In the genomic region with DNA sequence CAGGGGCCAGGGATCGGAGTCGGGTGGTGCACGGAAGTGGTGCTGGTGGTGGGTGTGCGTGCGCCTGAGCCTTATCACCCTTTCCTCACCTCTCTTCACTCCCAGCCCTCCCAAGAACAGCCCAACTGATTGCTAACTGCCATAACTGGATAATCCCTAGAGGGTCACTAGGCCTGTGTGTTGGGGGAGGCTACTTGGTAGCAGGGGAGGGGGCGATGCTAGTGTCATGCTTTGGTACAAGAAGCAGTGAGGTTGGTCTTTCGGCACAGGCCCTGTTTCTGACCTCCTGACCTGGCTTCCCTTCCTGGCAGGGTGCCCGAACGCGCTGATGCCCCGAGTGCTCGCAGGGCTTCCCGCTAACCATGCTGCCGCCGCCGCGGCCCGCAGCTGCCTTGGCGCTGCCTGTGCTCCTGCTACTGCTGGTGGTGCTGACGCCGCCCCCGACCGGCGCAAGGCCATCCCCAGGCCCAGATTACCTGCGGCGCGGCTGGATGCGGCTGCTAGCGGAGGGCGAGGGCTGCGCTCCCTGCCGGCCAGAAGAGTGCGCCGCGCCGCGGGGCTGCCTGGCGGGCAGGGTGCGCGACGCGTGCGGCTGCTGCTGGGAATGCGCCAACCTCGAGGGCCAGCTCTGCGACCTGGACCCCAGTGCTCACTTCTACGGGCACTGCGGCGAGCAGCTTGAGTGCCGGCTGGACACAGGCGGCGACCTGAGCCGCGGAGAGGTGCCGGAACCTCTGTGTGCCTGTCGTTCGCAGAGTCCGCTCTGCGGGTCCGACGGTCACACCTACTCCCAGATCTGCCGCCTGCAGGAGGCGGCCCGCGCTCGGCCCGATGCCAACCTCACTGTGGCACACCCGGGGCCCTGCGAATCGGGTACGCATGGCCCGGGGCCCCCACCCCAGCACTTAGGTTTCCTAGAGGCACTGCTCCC, we compare ENCODE assay signal across 1 cellular context.
TF ChIP-seq lines count a peak whose summit lies in the region.

No MANE protein-coding gene starts in this region.

TF ChIP-seq in HepG2, 621 proteins besides CTCF, POLR2A, EP300 and RAD21 (continued from another document and continues in another):
- TF ChIP-seq, protein P1, sequence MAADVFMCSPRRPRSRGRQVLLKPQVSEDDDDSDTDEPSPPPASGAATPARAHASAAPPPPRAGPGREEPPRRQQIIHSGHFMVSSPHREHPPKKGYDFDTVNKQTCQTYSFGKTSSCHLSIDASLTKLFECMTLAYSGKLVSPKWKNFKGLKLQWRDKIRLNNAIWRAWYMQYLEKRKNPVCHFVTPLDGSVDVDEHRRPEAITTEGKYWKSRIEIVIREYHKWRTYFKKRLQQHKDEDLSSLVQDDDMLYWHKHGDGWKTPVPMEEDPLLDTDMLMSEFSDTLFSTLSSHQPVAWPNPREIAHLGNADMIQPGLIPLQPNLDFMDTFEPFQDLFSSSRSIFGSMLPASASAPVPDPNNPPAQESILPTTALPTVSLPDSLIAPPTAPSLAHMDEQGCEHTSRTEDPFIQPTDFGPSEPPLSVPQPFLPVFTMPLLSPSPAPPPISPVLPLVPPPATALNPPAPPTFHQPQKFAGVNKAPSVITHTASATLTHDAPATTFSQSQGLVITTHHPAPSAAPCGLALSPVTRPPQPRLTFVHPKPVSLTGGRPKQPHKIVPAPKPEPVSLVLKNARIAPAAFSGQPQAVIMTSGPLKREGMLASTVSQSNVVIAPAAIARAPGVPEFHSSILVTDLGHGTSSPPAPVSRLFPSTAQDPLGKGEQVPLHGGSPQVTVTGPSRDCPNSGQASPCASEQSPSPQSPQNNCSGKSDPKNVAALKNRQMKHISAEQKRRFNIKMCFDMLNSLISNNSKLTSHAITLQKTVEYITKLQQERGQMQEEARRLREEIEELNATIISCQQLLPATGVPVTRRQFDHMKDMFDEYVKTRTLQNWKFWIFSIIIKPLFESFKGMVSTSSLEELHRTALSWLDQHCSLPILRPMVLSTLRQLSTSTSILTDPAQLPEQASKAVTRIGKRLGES (CRISPR knock-in tag; IDR thresholded peaks at IDR 0.05; ENCODE audit: borderline replicate concordance) = no peak; the same call in none of the 2 replicates
- TF ChIP-seq HNRNPUL1 (IDR thresholded peaks at IDR 0.05; ENCODE audit: low read depth, low read length) (no peak), XRCC5 (optimal IDR thresholded peaks at IDR 0.05; ENCODE audit: low read length) (peak; percentile 85), ATF5 (CRISPR knock-in tag; IDR thresholded peaks at IDR 0.05; ENCODE audit: low read depth) (peak; percentile 96; the same call in 1 of the 2 replicates), POLR2AphosphoS2 (IDR thresholded peaks at IDR 0.05; ENCODE audit: low read depth, low read length) (no peak), NFKB2 (CRISPR knock-in tag; IDR thresholded peaks at IDR 0.05; ENCODE audit: borderline replicate concordance) (peak; percentile 95; the same call in 1 of the 2 replicates), ZNF138 (CRISPR knock-in tag; IDR thresholded peaks at IDR 0.05; ENCODE audit: low read depth) (peak; percentile 91; the same call in 1 of the 2 replicates), ZNF235 (CRISPR knock-in tag; IDR thresholded peaks at IDR 0.05; ENCODE audit: borderline replicate concordance) (peak; percentile 58; the same call in 1 of the 2 replicates), ZNF20 (CRISPR knock-in tag; IDR thresholded peaks at IDR 0.05) (no peak), HMG20A (CRISPR knock-in tag; IDR thresholded peaks at IDR 0.05; ENCODE audit: borderline replicate concordance) (peak; percentile 26; the same call in 1 of the 2 replicates), PHF21A (CRISPR knock-in tag; IDR thresholded peaks at IDR 0.05) (peak; percentile 91), FLYWCH1 (CRISPR knock-in tag; IDR thresholded peaks at IDR 0.05) (no peak), PLRG1 (conservative IDR thresholded peaks at IDR 0.05) (no peak), ZIK1 (CRISPR knock-in tag; IDR thresholded peaks at IDR 0.05; ENCODE audit: borderline replicate concordance, low read depth) (peak; percentile 95; the same call in 1 of the 2 replicates), MEIS2 (CRISPR knock-in tag; IDR thresholded peaks at IDR 0.05) (peak; percentile 81), EEA1 (CRISPR knock-in tag; IDR thresholded peaks at IDR 0.05; ENCODE audit: borderline replicate concordance) (peak; percentile 70; the same call in 1 of the 2 replicates), TARDBP (CRISPR knock-in tag; IDR thresholded peaks at IDR 0.05) (0 out of 2 replicates have a peak, but pooled peaks have one; percentile 37), ZNF75D (CRISPR knock-in tag; IDR thresholded peaks at IDR 0.05; ENCODE audit: borderline replicate concordance) (no peak), ZBTB8A (CRISPR knock-in tag; IDR thresholded peaks at IDR 0.05; ENCODE audit: borderline replicate concordance, low read depth) (no peak), THAP11 (CRISPR knock-in tag; IDR thresholded peaks at IDR 0.05) (peak; percentile 77), ZC3H13 (CRISPR knock-in tag; IDR thresholded peaks at IDR 0.05) (peak; percentile 92), HIVEP1 (CRISPR knock-in tag; IDR thresholded peaks at IDR 0.05) (no peak; the same call in 1 of the 2 replicates), ZNF737 (CRISPR knock-in tag; IDR thresholded peaks at IDR 0.05; ENCODE audit: borderline replicate concordance) (no peak), ZNF333 (CRISPR knock-in tag; IDR thresholded peaks at IDR 0.05; ENCODE audit: borderline replicate concordance) (no peak; the same call in 1 of the 2 replicates), ZNF564 (CRISPR knock-in tag; IDR thresholded peaks at IDR 0.05) (peak; percentile 82), MLX (CRISPR knock-in tag; IDR thresholded peaks at IDR 0.05) (0 out of 2 replicates have a peak, but pooled peaks have one; percentile 40), ARID3A (IDR thresholded peaks at IDR 0.05; ENCODE audit: low read depth, low read length) (no peak), ZNF660 (CRISPR knock-in tag; IDR thresholded peaks at IDR 0.05; ENCODE audit: borderline replicate concordance, low read depth) (no peak), NFIB (CRISPR knock-in tag; IDR thresholded peaks at IDR 0.05; ENCODE audit: borderline replicate concordance) (no peak), AGO1 (IDR thresholded peaks at IDR 0.05; ENCODE audit: low read depth, low read length, poor library complexity, severe bottlenecking) (peak; percentile 92), ZNF337 (CRISPR knock-in tag; IDR thresholded peaks at IDR 0.05; ENCODE audit: borderline replicate concordance, low read depth) (peak; percentile 79; the same call in 1 of the 2 replicates), MZF1 (CRISPR knock-in tag; IDR thresholded peaks at IDR 0.05; ENCODE audit: borderline replicate concordance) (peak; percentile 58; the same call in 1 of the 2 replicates), ZNF3 (CRISPR knock-in tag; IDR thresholded peaks at IDR 0.05) (no peak), ZNF773 (CRISPR knock-in tag; IDR thresholded peaks at IDR 0.05; ENCODE audit: borderline replicate concordance) (peak; percentile 46; the same call in 1 of the 2 replicates), FOXP1 (IDR thresholded peaks at IDR 0.05) (no peak), FOXP1 (CRISPR knock-in tag; IDR thresholded peaks at IDR 0.05) (no peak), ZSCAN20 (CRISPR knock-in tag; IDR thresholded peaks at IDR 0.05; ENCODE audit: borderline replicate concordance) (peak; percentile 91; the same call in 1 of the 2 replicates), SIN3A (IDR thresholded peaks at IDR 0.05; ENCODE audit: borderline replicate concordance, low read depth, low read length) (peak; percentile 51; the same call in 1 of the 2 replicates), ZNF557 (CRISPR knock-in tag; IDR thresholded peaks at IDR 0.05) (no peak), FOXO1 (CRISPR knock-in tag; IDR thresholded peaks at IDR 0.05) (peak; percentile 58), TBX2 (CRISPR knock-in tag; IDR thresholded peaks at IDR 0.05; ENCODE audit: borderline replicate concordance) (peak; percentile 93; the same call in 1 of the 2 replicates), FOXA1 (IDR thresholded peaks at IDR 0.05) (no peak), FOXA1 (CRISPR knock-in tag; IDR thresholded peaks at IDR 0.05) (0 out of 2 replicates have a peak, but pooled peaks have one; percentile 12), TGIF2 (CRISPR knock-in tag; IDR thresholded peaks at IDR 0.05) (no peak), ZNF207 (IDR thresholded peaks at IDR 0.05; ENCODE audit: borderline replicate concordance) (no peak), ZFP36L1 (CRISPR knock-in tag; IDR thresholded peaks at IDR 0.05) (peak; percentile 93), ZNF121 (CRISPR knock-in tag; IDR thresholded peaks at IDR 0.05) (no peak), ZNF350 (CRISPR knock-in tag; IDR thresholded peaks at IDR 0.05; ENCODE audit: borderline replicate concordance, low read depth) (no peak), SMARCC2 (IDR thresholded peaks at IDR 0.05) (no peak), DRAP1 (CRISPR knock-in tag; IDR thresholded peaks at IDR 0.05) (peak; percentile 36; the same call in 1 of the 2 replicates)
- TF ChIP-seq, protein P2, sequence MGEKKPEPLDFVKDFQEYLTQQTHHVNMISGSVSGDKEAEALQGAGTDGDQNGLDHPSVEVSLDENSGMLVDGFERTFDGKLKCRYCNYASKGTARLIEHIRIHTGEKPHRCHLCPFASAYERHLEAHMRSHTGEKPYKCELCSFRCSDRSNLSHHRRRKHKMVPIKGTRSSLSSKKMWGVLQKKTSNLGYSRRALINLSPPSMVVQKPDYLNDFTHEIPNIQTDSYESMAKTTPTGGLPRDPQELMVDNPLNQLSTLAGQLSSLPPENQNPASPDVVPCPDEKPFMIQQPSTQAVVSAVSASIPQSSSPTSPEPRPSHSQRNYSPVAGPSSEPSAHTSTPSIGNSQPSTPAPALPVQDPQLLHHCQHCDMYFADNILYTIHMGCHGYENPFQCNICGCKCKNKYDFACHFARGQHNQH (CRISPR knock-in tag; IDR thresholded peaks at IDR 0.05) = no peak
- TF ChIP-seq, protein P3, sequence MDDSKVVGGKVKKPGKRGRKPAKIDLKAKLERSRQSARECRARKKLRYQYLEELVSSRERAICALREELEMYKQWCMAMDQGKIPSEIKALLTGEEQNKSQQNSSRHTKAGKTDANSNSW (CRISPR knock-in tag; IDR thresholded peaks at IDR 0.05; ENCODE audit: borderline replicate concordance) = peak; percentile 88; the same call in 1 of the 2 replicates
- TF ChIP-seq, protein P4, sequence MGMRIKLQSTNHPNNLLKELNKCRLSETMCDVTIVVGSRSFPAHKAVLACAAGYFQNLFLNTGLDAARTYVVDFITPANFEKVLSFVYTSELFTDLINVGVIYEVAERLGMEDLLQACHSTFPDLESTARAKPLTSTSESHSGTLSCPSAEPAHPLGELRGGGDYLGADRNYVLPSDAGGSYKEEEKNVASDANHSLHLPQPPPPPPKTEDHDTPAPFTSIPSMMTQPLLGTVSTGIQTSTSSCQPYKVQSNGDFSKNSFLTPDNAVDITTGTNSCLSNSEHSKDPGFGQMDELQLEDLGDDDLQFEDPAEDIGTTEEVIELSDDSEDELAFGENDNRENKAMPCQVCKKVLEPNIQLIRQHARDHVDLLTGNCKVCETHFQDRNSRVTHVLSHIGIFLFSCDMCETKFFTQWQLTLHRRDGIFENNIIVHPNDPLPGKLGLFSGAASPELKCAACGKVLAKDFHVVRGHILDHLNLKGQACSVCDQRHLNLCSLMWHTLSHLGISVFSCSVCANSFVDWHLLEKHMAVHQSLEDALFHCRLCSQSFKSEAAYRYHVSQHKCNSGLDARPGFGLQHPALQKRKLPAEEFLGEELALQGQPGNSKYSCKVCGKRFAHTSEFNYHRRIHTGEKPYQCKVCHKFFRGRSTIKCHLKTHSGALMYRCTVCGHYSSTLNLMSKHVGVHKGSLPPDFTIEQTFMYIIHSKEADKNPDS (CRISPR knock-in tag; IDR thresholded peaks at IDR 0.05) = no peak; the same call in 1 of the 2 replicates
- TF ChIP-seq, protein P5, sequence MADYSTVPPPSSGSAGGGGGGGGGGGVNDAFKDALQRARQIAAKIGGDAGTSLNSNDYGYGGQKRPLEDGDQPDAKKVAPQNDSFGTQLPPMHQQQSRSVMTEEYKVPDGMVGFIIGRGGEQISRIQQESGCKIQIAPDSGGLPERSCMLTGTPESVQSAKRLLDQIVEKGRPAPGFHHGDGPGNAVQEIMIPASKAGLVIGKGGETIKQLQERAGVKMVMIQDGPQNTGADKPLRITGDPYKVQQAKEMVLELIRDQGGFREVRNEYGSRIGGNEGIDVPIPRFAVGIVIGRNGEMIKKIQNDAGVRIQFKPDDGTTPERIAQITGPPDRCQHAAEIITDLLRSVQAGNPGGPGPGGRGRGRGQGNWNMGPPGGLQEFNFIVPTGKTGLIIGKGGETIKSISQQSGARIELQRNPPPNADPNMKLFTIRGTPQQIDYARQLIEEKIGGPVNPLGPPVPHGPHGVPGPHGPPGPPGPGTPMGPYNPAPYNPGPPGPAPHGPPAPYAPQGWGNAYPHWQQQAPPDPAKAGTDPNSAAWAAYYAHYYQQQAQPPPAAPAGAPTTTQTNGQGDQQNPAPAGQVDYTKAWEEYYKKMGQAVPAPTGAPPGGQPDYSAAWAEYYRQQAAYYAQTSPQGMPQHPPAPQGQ (CRISPR knock-in tag; IDR thresholded peaks at IDR 0.05; ENCODE audit: borderline replicate concordance) = 0 out of 2 replicates have a peak, but pooled peaks have one; percentile 36
